In the genomic region with DNA sequence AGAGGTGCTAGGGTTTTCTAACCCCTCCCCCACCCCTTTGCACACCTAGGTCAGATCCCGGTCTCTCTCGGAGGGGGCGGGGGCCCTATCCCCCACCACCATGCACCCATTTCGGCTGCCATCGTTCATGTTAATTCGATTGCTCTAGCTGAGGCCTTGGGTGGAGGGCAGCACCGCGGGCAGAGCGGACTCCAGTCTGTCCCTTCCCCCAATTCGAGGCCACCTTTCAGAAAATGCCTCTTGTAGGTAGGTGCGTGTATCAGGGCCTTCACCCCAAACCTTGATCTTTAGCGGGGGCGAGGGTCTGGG, we compare ENCODE assay signal across 9 cellular contexts. TPM values are rescaled to one million over a fixed set of nuclear protein-coding genes. Genes with fewer than 3 reads are reported as not detected.
DNase-seq lines count a peak whose midpoint lies in the region; ATAC-seq and TF ChIP-seq lines count a peak whose summit lies in the region.
"Had no signal": no experiment of that assay in that cellular context is flagged by ENCODE, and none has a peak within 500 bp of the region (broad histone marks: within the 10 kb centered on the region; RNA-seq: fewer than 3 reads in every experiment).

No MANE protein-coding gene starts in this region.

- H3K4me3 ChIP-seq in HFF-Myc (replicated peaks; ENCODE audit: low read depth, low read length) (peak overlapping the region; percentile 28), iPS-11a (ENCODE audit: low read depth, low read length) (peak overlapping the region; percentile 48), spleen (peak overlapping the region in 5 of 8 donors; percentile 29 to 68 (median 42))

- no peaks in the 10 kb centered on the region for H3K9me3 ChIP-seq in spleen
- H3K9me3 ChIP-seq: SJSA1 had no signal

- H3K27me3 Mint-ChIP-seq in activated T-helper 2 cell treated with anti-CD3 and anti-CD28 coated beads, Interferon-gamma antibody, Interleukin-2, Interleukin-4, amounts not matched to agents 10 μg/mL and 5 μg/mL and 100 μg/mL, durations not matched to agents 14 hours and 24 hours and 36 hours (ENCODE audit: low read depth): peaks cover 9% of the 10 kb centered on the region

- peaks cover 14 to 41% (median 23%) of the 10 kb centered on the region in 6 donors for H3K4me1 ChIP-seq in spleen

- TF ChIP-seq POLR2A in spleen (IDR thresholded peaks at IDR 0.05): no peak

- in situ Hi-C loops in GM13977 (cut with MboI; ENCODE audit: low pct_unique_long_range_greater_than_20kb, low sequenced_read_pairs, unreplicated experiment): loop anchor here (25.0 kb wide), 1 partner anchor 408 kb away; no protein-coding TSS in a partner anchor

- H3K27ac Mint-ChIP-seq in activated T-helper 2 cell treated with anti-CD3 and anti-CD28 coated beads, Interferon-gamma antibody, Interleukin-2, Interleukin-4, amounts not matched to agents 10 μg/mL and 5 μg/mL and 100 μg/mL, durations not matched to agents 14 hours and 24 hours and 36 hours: no peak overlapping the region

- H3K27ac ChIP-seq in spleen: peak overlapping the region in 1 of 8 donors; percentile 51
- H3K27ac ChIP-seq: SJSA1 had no signal

- peaks cover 23% of the 10 kb centered on the region for H3K36me3 Mint-ChIP-seq in activated T-helper 2 cell treated with anti-CD3 and anti-CD28 coated beads, Interferon-gamma antibody, Interleukin-2, Interleukin-4, amounts not matched to agents 10 μg/mL and 5 μg/mL and 100 μg/mL, durations not matched to agents 14 hours and 24 hours and 36 hours (ENCODE audit: low read depth)

- H3K4me3 Mint-ChIP-seq in activated T-helper 2 cell treated with anti-CD3 and anti-CD28 coated beads, Interferon-gamma antibody, Interleukin-2, Interleukin-4, amounts not matched to agents 10 μg/mL and 5 μg/mL and 100 μg/mL, durations not matched to agents 14 hours and 24 hours and 36 hours (ENCODE audit: low read depth): peak overlapping the region; percentile 8

- peaks cover 0 to 32% (median 5%) of the 10 kb centered on the region in 6 donors for H3K36me3 ChIP-seq in spleen
- H3K36me3 ChIP-seq: SJSA1 had no signal

- 49 to 65% (median 57%) methylated on average over 13 of the region's 13 CpGs for WGBS in spleen, 5 donors

- H3K4me1 Mint-ChIP-seq in activated T-helper 2 cell treated with anti-CD3 and anti-CD28 coated beads, Interferon-gamma antibody, Interleukin-2, Interleukin-4, amounts not matched to agents 10 μg/mL and 5 μg/mL and 100 μg/mL, durations not matched to agents 14 hours and 24 hours and 36 hours (ENCODE audit: low read depth): peaks cover 23% of the 10 kb centered on the region

- ATAC-seq in GM18520 (IDR thresholded peaks at IDR 0.05; ENCODE audit: unreplicated experiment): no peak

- DNase-seq in HFF-Myc (ENCODE audit: extremely low read depth, low read depth): no peak
- no peak for DNase-seq in activated T-helper 2 cell treated with anti-CD3 and anti-CD28 coated beads, Interferon-gamma antibody, Interleukin-2, Interleukin-4, amounts not matched to agents 10 μg/mL and 5 μg/mL and 100 μg/mL, durations not matched to agents 14 hours and 24 hours and 36 hours (ENCODE audit: low spot score)
- DNase-seq in spleen: no peak
- no peak for DNase-seq in GM13977 (ENCODE audit: low spot score)
- no peak for DNase-seq in pons (ENCODE audit: low spot score)

- intact Hi-C loops in activated T-helper 2 cell treated with anti-CD3 and anti-CD28 coated beads, Interferon-gamma antibody, Interleukin-2, Interleukin-4, amounts not matched to agents 10 μg/mL and 5 μg/mL and 100 μg/mL, durations not matched to agents 14 hours and 24 hours and 36 hours (cut with micrococcal nuclease): loop anchor here (2.0 kb wide), 1 partner anchor 14 kb away; no protein-coding TSS in a partner anchor
- intact Hi-C loops in spleen (cut with DNase I; ENCODE audit: low total_unique reads): no loop called here

- TF ChIP-seq CTCF in HFF-Myc (IDR thresholded peaks at IDR 0.05; ENCODE audit: low read depth, low read length, missing control alignments): no peak
- no peak for TF ChIP-seq CTCF in spleen (IDR thresholded peaks at IDR 0.05 in 8 of 11, conservative IDR thresholded peaks at IDR 0.05 in 3 of 11)
- no peak for TF ChIP-seq CTCF in GM13977 (IDR thresholded peaks at IDR 0.05; ENCODE audit: extremely low read depth, insufficient read depth, missing control alignments)

- no peaks in the 10 kb centered on the region for H3K9me3 Mint-ChIP-seq in activated T-helper 2 cell treated with anti-CD3 and anti-CD28 coated beads, Interferon-gamma antibody, Interleukin-2, Interleukin-4, amounts not matched to agents 10 μg/mL and 5 μg/mL and 100 μg/mL, durations not matched to agents 14 hours and 24 hours and 36 hours

- H3K27me3 ChIP-seq in spleen (replicated peaks in 1 of 7): no peaks in the 10 kb centered on the region

RNA-seq across cellular contexts. Expression of a gene that starts 6.8 kb away (rescaled TPM):
- 9.2 and 10.5 TPM in 2 replicates for total RNA-seq in activated T-helper 2 cell treated with anti-CD3 and anti-CD28 coated beads, Interferon-gamma antibody, Interleukin-2, Interleukin-4, amounts not matched to agents 10 μg/mL and 5 μg/mL and 100 μg/mL, durations not matched to agents 14 hours and 24 hours and 36 hours
- 1 to 10 TPM; 4.6 to 7.7 (median 6.0) TPM for total RNA-seq in spleen
- 1 to 10 TPM; 7.3 to 9.5 (median 8.7) TPM for polyA plus RNA-seq in spleen

RNA-seq across cellular contexts. Expression of a gene that starts 8.3 kb away (rescaled TPM):
- 6.0 and 7.1 TPM in 2 replicates for total RNA-seq in activated T-helper 2 cell treated with anti-CD3 and anti-CD28 coated beads, Interferon-gamma antibody, Interleukin-2, Interleukin-4, amounts not matched to agents 10 μg/mL and 5 μg/mL and 100 μg/mL, durations not matched to agents 14 hours and 24 hours and 36 hours
- total RNA-seq in spleen: 1 to 10 TPM in 6 of 7 donors, not detected in 1; 1.6 to 4.3 (median 2.4) TPM
- polyA plus RNA-seq in spleen: 1 to 10 TPM; 1.4 to 2.0 (median 1.7) TPM

RNA-seq across cellular contexts. Expression of a gene that starts 19.2 kb away (rescaled TPM):
- total RNA-seq in activated T-helper 2 cell treated with anti-CD3 and anti-CD28 coated beads, Interferon-gamma antibody, Interleukin-2, Interleukin-4, amounts not matched to agents 10 μg/mL and 5 μg/mL and 100 μg/mL, durations not matched to agents 14 hours and 24 hours and 36 hours: 72.0 and 74.8 TPM in 2 replicates
- total RNA-seq in spleen: 100 to 1,000 TPM in 2 of 7 donors, 10 to 100 TPM in 5; 70.8 to 205 (median 84.6) TPM
- polyA plus RNA-seq in spleen: 100 to 1,000 TPM in 2 of 3 donors, 10 to 100 TPM in 1; 76.4 to 313 (median 286) TPM

RNA-seq across cellular contexts. Expression of a gene that starts 36.7 kb away (rescaled TPM):
- total RNA-seq in activated T-helper 2 cell treated with anti-CD3 and anti-CD28 coated beads, Interferon-gamma antibody, Interleukin-2, Interleukin-4, amounts not matched to agents 10 μg/mL and 5 μg/mL and 100 μg/mL, durations not matched to agents 14 hours and 24 hours and 36 hours: 0.11 TPM in 1 of 2 replicates, not detected in the other
- total RNA-seq in spleen: not detected
- polyA plus RNA-seq in spleen: not detected
- total RNA-seq: dermis blood vessel endothelial cell, SJSA1 had no signal

RNA-seq across cellular contexts. Expression of a gene that starts 36.8 kb away (rescaled TPM):
- 0.21 and 0.80 TPM in 2 replicates for total RNA-seq in activated T-helper 2 cell treated with anti-CD3 and anti-CD28 coated beads, Interferon-gamma antibody, Interleukin-2, Interleukin-4, amounts not matched to agents 10 μg/mL and 5 μg/mL and 100 μg/mL, durations not matched to agents 14 hours and 24 hours and 36 hours
- 1 to 10 TPM in 2 of 7 donors, under 1 TPM in 4, not detected in 1; 0.54 to 4.1 (median 0.71) TPM for total RNA-seq in spleen
- polyA plus RNA-seq in spleen: 1 to 10 TPM; 1.0 to 2.1 (median 1.7) TPM
- total RNA-seq: SJSA1 had no signal
